ENCODE assay signal across 2 cellular contexts in genomic region chr4:76454073-76454472, GRCh38. TPM values are rescaled to one million over a fixed set of nuclear protein-coding genes. Genes with fewer than 3 reads are reported as not detected.
"Had no signal": no experiment of that assay in that cellular context is flagged by ENCODE, and none has a peak within 500 bp of the region (broad histone marks: within the 10 kb centered on the region; RNA-seq: fewer than 3 reads in every experiment).

No MANE protein-coding gene starts in this region.

RNA-seq across cellular contexts. Expression of gene CCDC158, which starts 33.1 kb away (rescaled TPM):
- total RNA-seq: G401, GM12878 had no signal
- polyA plus RNA-seq: GM12878 had no signal
